In genomic region chr1:174466607-174467006, GRCh38 we compare ENCODE assay signal across 20 cellular contexts. TPM values are rescaled to one million over a fixed set of nuclear protein-coding genes. Genes with fewer than 3 reads are reported as not detected.
DNase-seq lines count a peak whose midpoint lies in the region; ATAC-seq, FAIRE-seq and TF ChIP-seq lines count a peak whose summit lies in the region.
"Had no signal": no experiment of that assay in that cellular context is flagged by ENCODE, and none has a peak within 500 bp of the region (broad histone marks: within the 10 kb centered on the region; RNA-seq: fewer than 3 reads in every experiment).

No MANE protein-coding gene starts in this region.

- H2BK5ac ChIP-seq in H9 (ENCODE audit: insufficient read length, low read length): no peak overlapping the region

- no peaks in the 10 kb centered on the region for H3K79me2 ChIP-seq in H9 (ENCODE audit: insufficient read depth, low read length)
- no peaks in the 10 kb centered on the region for H3K79me2 ChIP-seq in OCI-LY1 (ENCODE audit: insufficient read depth, low read length)

- H2BK120ac ChIP-seq in H9 (ENCODE audit: low read depth, low read length, poor library complexity, severe bottlenecking): no peak overlapping the region

- H2AK5ac ChIP-seq in H9 (ENCODE audit: insufficient read length, low read length): no peak overlapping the region

- no peak overlapping the region for H3K18ac ChIP-seq in H9 (ENCODE audit: insufficient read length, low read depth, low read length)

- H3K27me3 ChIP-seq in H9 (ENCODE audit: insufficient read depth, low read length): no peaks in the 10 kb centered on the region
- no peaks in the 10 kb centered on the region for H3K27me3 ChIP-seq in OCI-LY1 (ENCODE audit: insufficient read depth, low read length)
- no peaks in the 10 kb centered on the region for H3K27me3 ChIP-seq in foreskin keratinocyte
- no peaks in the 10 kb centered on the region for H3K27me3 ChIP-seq in small intestine (ENCODE audit: control insufficient read depth in 2 of 2, insufficient read depth in 2 of 2, low read length in 2 of 2)
- H3K27me3 ChIP-seq: BLaER1 treated with 17β-estradiol and CSF1 and Interleukin-3, amounts not matched to agents 10 nM and 100 nM had no signal

- no peak for FAIRE-seq in small intestine (lab: Jason Lieb, UNC)
- FAIRE-seq: GM12878, GM18507 had no signal

- no peak overlapping the region for H3K4me3 Mint-ChIP-seq in H9
- H3K4me3 Mint-ChIP-seq: CD4-positive, alpha-beta T cell; HFFc6 had no signal

- H3K79me1 ChIP-seq in H9 (ENCODE audit: insufficient read depth, low read depth, low read length, poor library complexity, severe bottlenecking): no peaks in the 10 kb centered on the region

- no peak overlapping the region for H2BK12ac ChIP-seq in H9 (ENCODE audit: insufficient read length, low read depth, low read length)

- no peaks in the 10 kb centered on the region for H3K23me2 ChIP-seq in H9 (ENCODE audit: insufficient read length, low read depth, low read length, poor library complexity, severe bottlenecking)

- no peak overlapping the region for H4K91ac ChIP-seq in H9 (ENCODE audit: insufficient read length, low read depth, low read length)

- no peak overlapping the region for H4K5ac ChIP-seq in H9 (ENCODE audit: insufficient read length, low read depth, low read length)

- no peak overlapping the region for H3K56ac ChIP-seq in H9 (ENCODE audit: insufficient read length, low read depth, low read length)

- H3K4me1 ChIP-seq in H9 (ENCODE audit: insufficient read depth, low read length) (no peaks in the 10 kb centered on the region; the same call in 1 of the 2 replicates), OCI-LY1 (ENCODE audit: insufficient read depth, low read length, severe bottlenecking) (no peaks in the 10 kb centered on the region), foreskin keratinocyte (no peaks in the 10 kb centered on the region), small intestine (ENCODE audit: control insufficient read depth in 2 of 2, insufficient read depth in 1 of 2, low read depth in 1 of 2, low read length in 1 of 2) (no peaks in the 10 kb centered on the region)
- H3K4me1 ChIP-seq: BLaER1 treated with 17β-estradiol and CSF1 and Interleukin-3, amounts not matched to agents 10 nM and 100 nM; HAP-1 had no signal

- H3K27me3 Mint-ChIP-seq in H9 (ENCODE audit: low read depth): no peaks in the 10 kb centered on the region
- H3K27me3 Mint-ChIP-seq: CD4-positive, alpha-beta T cell had no signal

- no peak overlapping the region for H2BK15ac ChIP-seq in H9 (ENCODE audit: low read depth, low read length)

- H3K9me3 ChIP-seq in H9 (ENCODE audit: control insufficient read depth, low read depth, low read length) (no peaks in the 10 kb centered on the region), OCI-LY1 (ENCODE audit: low read length) (no peaks in the 10 kb centered on the region), small intestine (ENCODE audit: control insufficient read depth, low read depth) (no peaks in the 10 kb centered on the region)
- H3K9me3 ChIP-seq: HAP-1 had no signal

- DNase-seq in H9 (peak; percentile 25), foreskin keratinocyte (no peak), small intestine (no peak)
- DNase-seq: ACHN; Calu3; CD4-positive, alpha-beta T cell; DMS 273 treated with DMSO at 0.1 percent for 48 hours; GOT3; HFFc6; IMR-90 had no signal

- no peaks in the 10 kb centered on the region for H3K9me2 ChIP-seq in OCI-LY1 (ENCODE audit: low read depth, low read length)

- no peak overlapping the region for H3K23ac ChIP-seq in H9 (ENCODE audit: insufficient read length, low read depth, low read length)

- TF ChIP-seq CTCF in 22Rv1 (IDR thresholded peaks at IDR 0.05): peak; percentile 18; the same call in 1 of the 2 replicates
- TF ChIP-seq CTCF in H9 (conservative IDR thresholded peaks at IDR 0.05): peak; percentile 22; the same call in 2 of the 3 replicates
- peak; percentile 27; the same call in 1 of the 2 replicates for TF ChIP-seq CTCF in OCI-LY1 (IDR thresholded peaks at IDR 0.05; ENCODE audit: low read length)
- TF ChIP-seq CTCF in foreskin keratinocyte (conservative IDR thresholded peaks at IDR 0.05): peak; percentile 17

- H3K14ac ChIP-seq in H9 (ENCODE audit: insufficient read depth, low read length): no peak overlapping the region

- 0 out of 2 replicates have a peak, but pooled peaks cover 4% of the 10 kb centered on the region for H3F3A ChIP-seq in OCI-LY1 (ENCODE audit: insufficient read depth, low read length)

- no peak overlapping the region for H2BK20ac ChIP-seq in H9 (ENCODE audit: low read depth, low read length, poor library complexity, severe bottlenecking)

- no peaks in the 10 kb centered on the region for H3K4me1 Mint-ChIP-seq in H9

- H3K36me3 ChIP-seq in OCI-LY1 (ENCODE audit: insufficient read depth, low read length): peaks cover 7% of the 10 kb centered on the region
- H3K36me3 ChIP-seq in small intestine (ENCODE audit: control insufficient read depth in 2 of 2, insufficient read depth in 2 of 2, low read length in 2 of 2): no peaks in the 10 kb centered on the region
- H3K36me3 ChIP-seq: BLaER1 treated with 17β-estradiol and CSF1 and Interleukin-3, amounts not matched to agents 10 nM and 100 nM; HAP-1 had no signal

- no peak overlapping the region for H3T11ph ChIP-seq in H9 (ENCODE audit: low read length)

- no peak overlapping the region for H3K4ac ChIP-seq in H9 (ENCODE audit: low read depth, low read length)

- no peak overlapping the region for H3K4me2 ChIP-seq in H9 (ENCODE audit: insufficient read depth, insufficient read length, low read length)
- no peak overlapping the region for H3K4me2 ChIP-seq in OCI-LY1 (ENCODE audit: low read length)
- H3K4me2 ChIP-seq: BLaER1 treated with 17β-estradiol and CSF1 and Interleukin-3, amounts not matched to agents 10 nM and 100 nM had no signal

- no peak overlapping the region for H4K8ac ChIP-seq in H9 (replicated peaks; ENCODE audit: insufficient read length, low read depth, low read length)

- peak overlapping the region in 1 of 3 experiments; percentile 52; a peak in 1 of 7 replicates for H3K27ac Mint-ChIP-seq in H9
- H3K27ac Mint-ChIP-seq: CD4-positive, alpha-beta T cell; HFFc6 had no signal

- H2AFZ ChIP-seq in H9 (ENCODE audit: low read length) (no peak overlapping the region), OCI-LY1 (ENCODE audit: low read length) (no peak overlapping the region)

- H4K20me1 ChIP-seq in H9 (ENCODE audit: control insufficient read depth, insufficient read depth, insufficient read length) (no peaks in the 10 kb centered on the region), OCI-LY1 (ENCODE audit: insufficient read depth, low read length) (no peaks in the 10 kb centered on the region)
- H4K20me1 ChIP-seq: BLaER1 treated with 17β-estradiol and CSF1 and Interleukin-3, amounts not matched to agents 10 nM and 100 nM had no signal

- no peak overlapping the region for H3K4me3 ChIP-seq in OCI-LY1 (ENCODE audit: low read depth, low read length, poor library complexity, severe bottlenecking)
- H3K4me3 ChIP-seq in small intestine (ENCODE audit: low read depth in 1 of 2, low read length in 2 of 2): no peak overlapping the region
- H3K4me3 ChIP-seq: BLaER1 treated with 17β-estradiol and CSF1 and Interleukin-3, amounts not matched to agents 10 nM and 100 nM; GM12878; HAP-1 had no signal

- no peaks in the 10 kb centered on the region for H3K36me3 Mint-ChIP-seq in H9 (ENCODE audit: insufficient read depth in 1 of 3, low read depth in 3 of 3)

- WGBS in H9 (ENCODE audit: extremely low coverage, insufficient read length, low lambda C conversion rate): no CpG with 5 or more reads among the region's 8 CpGs
- WGBS in small intestine, 3 donors: 95 to 97% (median 96%) methylated on average over 8 of the region's 8 CpGs

- H3K9ac ChIP-seq in H9 (ENCODE audit: extremely low read depth, insufficient read length, low read length): no peak overlapping the region
- no peak overlapping the region for H3K9ac ChIP-seq in OCI-LY1 (ENCODE audit: low read length)
- H3K9ac ChIP-seq: BLaER1 treated with 17β-estradiol and CSF1 and Interleukin-3, amounts not matched to agents 10 nM and 100 nM had no signal

- no peaks in the 10 kb centered on the region for H3K9me3 Mint-ChIP-seq in H9
- H3K9me3 Mint-ChIP-seq: CD4-positive, alpha-beta T cell; HFFc6 had no signal

- no peak for ATAC-seq in foreskin keratinocyte
- ATAC-seq in HG02884 (IDR thresholded peaks at IDR 0.05; ENCODE audit: unreplicated experiment): no peak
- no peak for ATAC-seq in HG02970 (IDR thresholded peaks at IDR 0.05; ENCODE audit: low FRiP score, unreplicated experiment)
- ATAC-seq: GM12878 had no signal

- H3K27ac ChIP-seq in 22Rv1 (no peak overlapping the region), H9 (ENCODE audit: insufficient read length, low read depth, low read length) (no peak overlapping the region), OCI-LY1 (ENCODE audit: low read depth, low read length, poor library complexity, severe bottlenecking) (no peak overlapping the region), foreskin keratinocyte (no peak overlapping the region), small intestine (ENCODE audit: low read depth in 1 of 2, low read length in 1 of 2) (no peak overlapping the region)
- H3K27ac ChIP-seq: BLaER1 treated with 17β-estradiol and CSF1 and Interleukin-3, amounts not matched to agents 10 nM and 100 nM had no signal

RNA-seq across cellular contexts. Expression of gene GPR52, which starts 18.8 kb away (rescaled TPM):
- total RNA-seq in H9 (2021) (0.28 and 0.33 TPM in 2 replicates), foreskin keratinocyte (0.18 and 0.37 TPM in 2 replicates)
- polyA plus RNA-seq in foreskin keratinocyte (not detected in 2 replicates), small intestine (under 1 TPM in 1 of 3 donors, not detected in 2; 0.15 TPM)
- total RNA-seq: A172, G401, HFFc6 had no signal
- polyA plus RNA-seq: IMR-90 had no signal
